ENCODE assay signal across 13 cellular contexts in genomic region chr12:62731378-62731710, GRCh38.
DNase-seq lines count a peak whose midpoint lies in the region; ATAC-seq, FAIRE-seq and TF ChIP-seq lines count a peak whose summit lies in the region.
"Had no signal": no experiment of that assay in that cellular context is flagged by ENCODE, and none has a peak within 500 bp of the region (broad histone marks: within the 10 kb centered on the region; RNA-seq: fewer than 3 reads in every experiment).

No MANE protein-coding gene starts in this region.

- POLR2A ChIA-PET in CD4-positive, alpha-beta memory T cell (lab: Charles Lee; ENCODE audit: partially characterized antibody), result no interaction called here

- H3K9me3 Mint-ChIP-seq in brain (peaks cover 0 to 4% (median 0%) of the 10 kb centered on the region in 5 experiments), glutamatergic neuron (ENCODE audit: unreplicated experiment) (peaks cover 8% of the 10 kb centered on the region)
- H3K9me3 Mint-ChIP-seq in CD4-positive, alpha-beta memory T cell, result no peaks in the 10 kb centered on the region
- H3K9me3 Mint-ChIP-seq: activated CD4-positive, alpha-beta T cell treated with anti-CD3 and anti-CD28 coated beads, Interleukin-2, amount 10 ng/mL, durations not matched to agents 7 days and 5 days; activated T-helper 1 cell treated with anti-CD3 and anti-CD28 coated beads, Interleukin-12 subunit alpha, Interleukin-12 subunit beta, Interleukin-2, Interleukin-4 antibody, amounts not matched to agents 30 ng/mL and 10 ng/mL and 1 ng/mL, durations not matched to agents 14 hours and 24 hours and 36 hours had no signal

- H3K27ac ChIP-seq in MM.1S (ENCODE audit: low read length) (no peak overlapping the region), left lung (peak overlapping the region; percentile 57 to 65), tibial artery (peak overlapping the region; percentile 61 to 73)
- no peak overlapping the region for H3K27ac ChIP-seq in CD4-positive, alpha-beta memory T cell (ENCODE audit: low read depth, low read length)
- H3K27ac ChIP-seq: testis had no signal

- FAIRE-seq in GM19239 (lab: Jason Lieb, UNC), result no peak

- H3K4me1 ChIP-seq in MM.1S (ENCODE audit: low read length) (0 out of 2 replicates have a peak, but pooled peaks cover 6% of the 10 kb centered on the region), left lung (peaks cover 25 to 52% of the 10 kb centered on the region in 2 donors), tibial artery (peaks cover 0 to 47% (median 30%) of the 10 kb centered on the region in 4 donors)
- H3K4me1 ChIP-seq in CD4-positive, alpha-beta memory T cell (ENCODE audit: insufficient read depth, low read length), result no peaks in the 10 kb centered on the region
- H3K4me1 ChIP-seq: testis had no signal

- H3K4me1 Mint-ChIP-seq in brain (peaks cover 59% of the 10 kb centered on the region), glutamatergic neuron (ENCODE audit: low read depth, unreplicated experiment) (peaks cover 29% of the 10 kb centered on the region)
- H3K4me1 Mint-ChIP-seq in CD4-positive, alpha-beta memory T cell, result no peaks in the 10 kb centered on the region

- peak overlapping the region in 4 of 5 experiments; percentile 81 to 91 (median 84) for H3K27ac Mint-ChIP-seq in brain
- H3K27ac Mint-ChIP-seq in glutamatergic neuron (ENCODE audit: unreplicated experiment), result no peak overlapping the region
- H3K27ac Mint-ChIP-seq in CD4-positive, alpha-beta memory T cell, result no peak overlapping the region
- H3K27ac Mint-ChIP-seq: activated CD4-positive, alpha-beta T cell treated with anti-CD3 and anti-CD28 coated beads, Interleukin-2, amount 10 ng/mL, durations not matched to agents 7 days and 5 days; activated T-helper 1 cell treated with anti-CD3 and anti-CD28 coated beads, Interleukin-12 subunit alpha, Interleukin-12 subunit beta, Interleukin-2, Interleukin-4 antibody, amounts not matched to agents 30 ng/mL and 10 ng/mL and 1 ng/mL, durations not matched to agents 14 hours and 24 hours and 36 hours had no signal

- H3K4me2 ChIP-seq in MM.1S (ENCODE audit: low read depth, low read length), result peak overlapping the region; percentile 4; the same call in 1 of the 2 replicates

- no peak overlapping the region for H2AFZ ChIP-seq in MM.1S (ENCODE audit: low read length)

- no peaks in the 10 kb centered on the region for H4K20me1 ChIP-seq in MM.1S (ENCODE audit: insufficient read depth, low read length)

- no peaks in the 10 kb centered on the region for H3K79me2 ChIP-seq in MM.1S (ENCODE audit: low read length)

- intact Hi-C loops in left lung (cut with DNase I), result no loop called here
- intact Hi-C loops in tibial artery (cut with DNase I; ENCODE audit: low total_unique reads), result no loop called here
- intact Hi-C loops in CD4-positive, alpha-beta memory T cell (cut with micrococcal nuclease), result no loop called here

- H3K9me3 ChIP-seq in MM.1S (replicated peaks; ENCODE audit: insufficient read depth, low read length), result no peaks in the 10 kb centered on the region
- H3K9me3 ChIP-seq in left lung, result no peaks in the 10 kb centered on the region
- no peaks in the 10 kb centered on the region for H3K9me3 ChIP-seq in tibial artery
- no peaks in the 10 kb centered on the region for H3K9me3 ChIP-seq in CD4-positive, alpha-beta memory T cell (ENCODE audit: control insufficient read depth in 1 of 2, low read length in 2 of 2)
- H3K9me3 ChIP-seq: testis had no signal

- no peaks in the 10 kb centered on the region for H3K9me2 ChIP-seq in MM.1S (replicated peaks; ENCODE audit: insufficient read depth, low read length)

- H3K27me3 Mint-ChIP-seq in brain (no peaks in the 10 kb centered on the region), glutamatergic neuron (ENCODE audit: unreplicated experiment) (peaks cover 4% of the 10 kb centered on the region)
- H3K27me3 Mint-ChIP-seq in CD4-positive, alpha-beta memory T cell, result peaks cover 0 to 8% of the 10 kb centered on the region in 2 donors

- no peak for TF ChIP-seq CTCF in MM.1S (IDR thresholded peaks at IDR 0.05; ENCODE audit: low read length)
- TF ChIP-seq CTCF in brain (conservative IDR thresholded peaks at IDR 0.05), result no peak
- no peak for TF ChIP-seq CTCF in left lung (IDR thresholded peaks at IDR 0.05)
- TF ChIP-seq CTCF in tibial artery (IDR thresholded peaks at IDR 0.05), result no peak
- TF ChIP-seq CTCF in glutamatergic neuron (IDR thresholded peaks at IDR 0.05; ENCODE audit: partially characterized antibody, unreplicated experiment), result no peak

- no peak for DNase-seq in MM.1S
- no peak for DNase-seq in left lung
- DNase-seq in tibial artery, result no peak
- DNase-seq in glutamatergic neuron, result no peak
- no peak for DNase-seq in GM19239 (ENCODE audit: insufficient read length, low spot score)
- no peak for DNase-seq in CD4-positive, alpha-beta memory T cell
- DNase-seq: activated CD4-positive, alpha-beta T cell treated with anti-CD3 and anti-CD28 coated beads, Interleukin-2, amount 10 ng/mL, durations not matched to agents 7 days and 5 days; NCI-H2081 treated with DMSO at 0.1 percent for 48 hours; testis had no signal

- H3K36me3 ChIP-seq in MM.1S (replicated peaks; ENCODE audit: insufficient read depth, low read length) (no peaks in the 10 kb centered on the region), left lung (no peaks in the 10 kb centered on the region), tibial artery (no peaks in the 10 kb centered on the region)
- no peaks in the 10 kb centered on the region for H3K36me3 ChIP-seq in CD4-positive, alpha-beta memory T cell (ENCODE audit: insufficient read depth, low read length)

- H3F3A ChIP-seq in MM.1S (ENCODE audit: insufficient read depth, low read length), result no peaks in the 10 kb centered on the region

- no peak overlapping the region for H3K4me3 ChIP-seq in MM.1S (ENCODE audit: low read length)
- H3K4me3 ChIP-seq in left lung, result no peak overlapping the region
- H3K4me3 ChIP-seq in tibial artery, result peak overlapping the region; percentile 26 to 31
- H3K4me3 ChIP-seq in CD4-positive, alpha-beta memory T cell (ENCODE audit: low read length in 2 of 2), result no peak overlapping the region
- H3K4me3 ChIP-seq: skin epidermis, testis had no signal

- ATAC-seq in left lung (peak; percentile 32), GM19467 (IDR thresholded peaks at IDR 0.05; ENCODE audit: unreplicated experiment) (no peak)

- H3K27me3 ChIP-seq in MM.1S (replicated peaks; ENCODE audit: insufficient read depth, low read length), result no peaks in the 10 kb centered on the region
- no peaks in the 10 kb centered on the region for H3K27me3 ChIP-seq in left lung
- no peaks in the 10 kb centered on the region for H3K27me3 ChIP-seq in tibial artery
- no peaks in the 10 kb centered on the region for H3K27me3 ChIP-seq in CD4-positive, alpha-beta memory T cell (ENCODE audit: insufficient read depth, low read length)
- H3K27me3 ChIP-seq: testis had no signal

- H3K4me3 Mint-ChIP-seq in brain (peak overlapping the region in 1 of 5 experiments; percentile 8), glutamatergic neuron (ENCODE audit: unreplicated experiment) (no peak overlapping the region)
- H3K4me3 Mint-ChIP-seq in CD4-positive, alpha-beta memory T cell, result no peak overlapping the region
- H3K4me3 Mint-ChIP-seq: activated CD4-positive, alpha-beta T cell treated with anti-CD3 and anti-CD28 coated beads, Interleukin-2, amount 10 ng/mL, durations not matched to agents 7 days and 5 days; activated T-helper 1 cell treated with anti-CD3 and anti-CD28 coated beads, Interleukin-12 subunit alpha, Interleukin-12 subunit beta, Interleukin-2, Interleukin-4 antibody, amounts not matched to agents 30 ng/mL and 10 ng/mL and 1 ng/mL, durations not matched to agents 14 hours and 24 hours and 36 hours had no signal

- CTCF ChIA-PET in CD4-positive, alpha-beta memory T cell (lab: Charles Lee; ENCODE audit: partially characterized antibody), result interaction anchor here (0.8 kb wide), 1 partner anchor 11 kb away, joined by 3 read pairs; no protein-coding TSS in a partner anchor

- no peak overlapping the region for H3K9ac ChIP-seq in MM.1S (ENCODE audit: low read length)

- H3K36me3 Mint-ChIP-seq in brain, result no peaks in the 10 kb centered on the region
- no peaks in the 10 kb centered on the region for H3K36me3 Mint-ChIP-seq in glutamatergic neuron (ENCODE audit: unreplicated experiment)
- H3K36me3 Mint-ChIP-seq in CD4-positive, alpha-beta memory T cell, result no peaks in the 10 kb centered on the region

Comparison
In these comparisons a context has a peak if more than half of its experiments do, and no peak if none do; other contexts are left out.
1. H3K27ac ChIP-seq: peak in left lung (2 of 2) and tibial artery (2 of 2); none in MM.1S (single experiment) and CD4-positive, alpha-beta memory T cell (single experiment).
2. H3K4me3 ChIP-seq: peak in tibial artery (2 of 2); none in MM.1S (single experiment), left lung (0 of 2) and CD4-positive, alpha-beta memory T cell (0 of 2).
3. H3K27ac Mint-ChIP-seq: peak in brain (4 of 5); none in glutamatergic neuron (single experiment) and CD4-positive, alpha-beta memory T cell (0 of 7).